Comparison of ENCODE assay signal across 8 cellular contexts in the genomic region with DNA sequence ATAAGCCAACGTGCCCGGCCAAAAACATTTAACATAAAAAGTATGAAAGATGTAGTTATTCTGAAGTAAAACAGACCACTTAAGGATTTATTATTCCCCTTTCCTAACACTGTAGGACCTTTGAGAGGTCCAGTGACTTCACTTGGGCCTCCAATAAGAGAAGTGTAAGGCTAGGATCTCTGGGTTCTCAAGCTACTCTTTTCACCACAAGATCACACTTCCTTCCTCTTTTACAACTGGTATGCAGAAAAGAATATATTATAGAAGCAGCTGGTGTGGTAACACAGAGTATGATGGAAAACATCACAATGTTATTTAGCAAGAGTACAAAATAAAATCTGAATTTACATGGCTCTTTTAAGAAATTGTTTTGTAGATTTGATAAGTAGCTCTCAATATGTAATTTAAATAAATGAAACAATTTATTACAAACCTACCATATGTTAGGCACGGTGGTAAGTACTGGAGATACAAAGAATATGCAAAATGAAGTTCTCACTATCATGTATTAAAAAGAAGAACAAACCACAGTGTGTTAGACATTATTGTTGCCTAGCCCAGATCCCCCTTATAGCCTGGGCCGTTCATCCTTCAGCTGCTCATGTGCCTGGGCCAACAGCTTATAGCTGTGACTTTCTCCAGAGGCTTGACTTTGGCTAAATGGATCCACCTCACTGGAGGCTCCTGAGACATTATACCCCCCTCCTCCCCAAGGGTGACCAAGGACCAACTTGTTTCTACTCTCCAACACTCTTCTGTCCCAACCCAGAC. TPM values are rescaled to one million over a fixed set of nuclear protein-coding genes. Genes with fewer than 3 reads are reported as not detected.
DNase-seq lines count a peak whose midpoint lies in the region; ATAC-seq and TF ChIP-seq lines count a peak whose summit lies in the region.
"Had no signal": no experiment of that assay in that cellular context is flagged by ENCODE, and none has a peak within 500 bp of the region (broad histone marks: within the 10 kb centered on the region; RNA-seq: fewer than 3 reads in every experiment).

No MANE protein-coding gene starts in this region.

- peaks cover 0 to 6% (median 0%) of the 10 kb centered on the region in 4 donors for H3K4me1 ChIP-seq in tibial nerve
- peaks cover 2% of the 10 kb centered on the region for H3K4me1 ChIP-seq in prostate gland (replicated peaks)

- H3K9me3 ChIP-seq in tibial nerve (peaks cover 0 to 6% (median 1%) of the 10 kb centered on the region in 4 donors), prostate gland (no peaks in the 10 kb centered on the region)

- H3K9me3 Mint-ChIP-seq in T-helper 2 cell treated with Interferon-gamma antibody and Interleukin-4, amounts not matched to agents 5 μg/mL and 100 μg/mL, for 36 hours, result no peaks in the 10 kb centered on the region

- H3K36me3 ChIP-seq in tibial nerve (no peaks in the 10 kb centered on the region), prostate gland (no peaks in the 10 kb centered on the region)

- H3K27me3 ChIP-seq in tibial nerve (no peaks in the 10 kb centered on the region), prostate gland (replicated peaks; ENCODE audit: insufficient read depth) (no peaks in the 10 kb centered on the region)

- H3K4me3 Mint-ChIP-seq in T-helper 2 cell treated with Interferon-gamma antibody and Interleukin-4, amounts not matched to agents 5 μg/mL and 100 μg/mL, for 36 hours, result no peak overlapping the region
- H3K4me3 Mint-ChIP-seq: activated T-cell treated with anti-CD3 and anti-CD28 coated beads, Interleukin-2, amount 50 U/mL, for 4 hours had no signal

- WGBS in tibial nerve, 2 donors, result 65 to 73% methylated on average over 4 of the region's 4 CpGs
- 86% methylated on average over 4 of the region's 4 CpGs for WGBS in prostate gland

- H3K36me3 Mint-ChIP-seq in T-helper 2 cell treated with Interferon-gamma antibody and Interleukin-4, amounts not matched to agents 5 μg/mL and 100 μg/mL, for 36 hours (ENCODE audit: low read depth), result no peaks in the 10 kb centered on the region

- H3K27ac Mint-ChIP-seq in T-helper 2 cell treated with Interferon-gamma antibody and Interleukin-4, amounts not matched to agents 5 μg/mL and 100 μg/mL, for 36 hours, result peak overlapping the region; percentile 42

- TF ChIP-seq POLR2A in tibial nerve (IDR thresholded peaks at IDR 0.05) (no peak), prostate gland (IDR thresholded peaks at IDR 0.05) (no peak)

- H3K27me3 Mint-ChIP-seq in T-helper 2 cell treated with Interferon-gamma antibody and Interleukin-4, amounts not matched to agents 5 μg/mL and 100 μg/mL, for 36 hours (ENCODE audit: low read depth), result peaks cover 27% of the 10 kb centered on the region

- TF ChIP-seq CTCF in tibial nerve (IDR thresholded peaks at IDR 0.05) (no peak), prostate gland (IDR thresholded peaks at IDR 0.05) (no peak)

- H3K4me3 ChIP-seq in tibial nerve (no peak overlapping the region), prostate gland (no peak overlapping the region)

- intact Hi-C loops in prostate gland (cut with DNase I), result no loop called here

- ATAC-seq in GM19397 (IDR thresholded peaks at IDR 0.05; ENCODE audit: unreplicated experiment) (peak; percentile 81), HG03103 (IDR thresholded peaks at IDR 0.05; ENCODE audit: low read depth, unreplicated experiment) (peak; percentile 78)
- ATAC-seq: activated T-cell treated with anti-CD3 and anti-CD28 coated beads, Interleukin-2, amount 50 U/mL, for 4 hours had no signal

- peaks cover 14% of the 10 kb centered on the region for H3K4me1 Mint-ChIP-seq in T-helper 2 cell treated with Interferon-gamma antibody and Interleukin-4, amounts not matched to agents 5 μg/mL and 100 μg/mL, for 36 hours (ENCODE audit: low read depth)

- H3K27ac ChIP-seq in tibial nerve, result peak overlapping the region in 3 of 4 donors; percentile 40 to 50 (median 41)
- no peak overlapping the region for H3K27ac ChIP-seq in prostate gland

- DNase-seq in T-helper 2 cell treated with Interferon-gamma antibody and Interleukin-4, amounts not matched to agents 5 μg/mL and 100 μg/mL, for 36 hours (ENCODE audit: low spot score), result no peak
- DNase-seq in tibial nerve (ENCODE audit: low spot score in 2 of 2) (no peak), prostate gland (ENCODE audit: low spot score) (no peak), GM19240 (ENCODE audit: insufficient read length, low spot score) (no peak), anterior cingulate cortex (lab: John Stamatoyannopoulos, UW) (no peak)
- DNase-seq: activated T-cell treated with anti-CD3 and anti-CD28 coated beads, Interleukin-2, amount 50 U/mL, for 4 hours had no signal

- peak in 1 of 2 donors; percentile 46 for TF ChIP-seq EP300 in tibial nerve (IDR thresholded peaks at IDR 0.05)

RNA-seq across cellular contexts. Expression of gene CCNG2, which starts 30.0 kb away (rescaled TPM):
- total RNA-seq in tibial nerve, result 10 to 100 TPM; 21.0 to 36.7 (median 27.9) TPM
- 100 to 1,000 TPM in 1 of 2 donors, 10 to 100 TPM in 1; 61.3 to 106 TPM for total RNA-seq in prostate gland

RNA-seq across cellular contexts. Expression of gene CCNI, which starts 51.2 kb away (rescaled TPM):
- total RNA-seq in tibial nerve, result 100 to 1,000 TPM; 186 to 259 (median 198) TPM
- 100 to 1,000 TPM; 274 to 367 TPM for total RNA-seq in prostate gland

Comparison
In these comparisons a context has a peak if more than half of its experiments do, and no peak if none do; other contexts are left out.
1. H3K27ac ChIP-seq: peak in tibial nerve (3 of 4); none in prostate gland (0 of 2).